Comparison of ENCODE assay signal across 14 cellular contexts in the genomic region with DNA sequence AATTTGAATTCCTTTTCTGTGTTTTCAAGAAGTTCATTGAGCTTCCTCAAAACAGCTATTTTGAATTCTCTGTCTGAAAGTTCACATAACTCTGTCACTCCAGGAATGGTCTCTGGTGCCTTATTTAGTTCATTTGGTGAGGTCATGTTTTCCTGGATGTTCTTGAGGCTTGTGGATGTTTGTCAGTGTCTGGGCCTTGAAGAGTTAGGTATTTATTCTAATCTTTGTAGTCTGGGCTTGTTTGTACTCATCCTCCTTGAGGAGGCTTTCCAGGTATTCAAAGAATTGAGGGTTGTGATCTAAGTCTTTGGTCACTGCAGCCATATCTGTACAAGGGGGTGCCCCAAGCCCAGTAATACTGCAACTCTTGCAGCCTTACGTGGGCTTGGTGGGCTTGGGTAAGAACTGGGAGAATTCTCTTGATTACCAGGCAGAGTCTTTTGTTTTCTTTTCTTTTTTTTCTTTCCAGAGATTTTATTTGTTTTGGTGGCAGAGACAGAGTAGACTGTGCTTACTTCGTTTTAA. TPM values are rescaled to one million over a fixed set of nuclear protein-coding genes. Genes with fewer than 3 reads are reported as not detected.
"Had no signal": no experiment of that assay in that cellular context is flagged by ENCODE, and none has a peak within 500 bp of the region (broad histone marks: within the 10 kb centered on the region; RNA-seq: fewer than 3 reads in every experiment).

No MANE protein-coding gene starts in this region.

- H3K27ac Mint-ChIP-seq: activated naive CD8-positive, alpha-beta T cell treated with anti-CD3 and anti-CD28 coated beads, Interleukin-2, amount 50 U/mL, for 24 hours; nephron had no signal

- H3K27ac ChIP-seq: ascending aorta, cardiac muscle cell, right atrium auricular region, skin epidermis, tibial artery, vagina had no signal

- H3K27me3 ChIP-seq: ascending aorta, cardiac muscle cell, right atrium auricular region, tibial artery, vagina had no signal

- H3K4me1 ChIP-seq: right atrium auricular region, vagina had no signal

- H3K9me3 ChIP-seq: ascending aorta, right atrium auricular region, tibial artery, vagina had no signal

- DNase-seq: activated CD4-positive, CD25-positive, alpha-beta regulatory T cell treated with anti-CD3 and anti-CD28 coated beads, Interleukin-2, amount 50 U/mL, for 72 hours; activated naive CD8-positive, alpha-beta T cell treated with anti-CD3 and anti-CD28 coated beads, Interleukin-2, amount 50 U/mL, for 24 hours; occipital lobe; T-helper 1 cell; tibial artery had no signal

- H3K4me1 Mint-ChIP-seq: activated naive CD8-positive, alpha-beta T cell treated with anti-CD3 and anti-CD28 coated beads, Interleukin-2, amount 50 U/mL, for 24 hours; nephron had no signal

- H3K4me3 Mint-ChIP-seq: activated naive CD8-positive, alpha-beta T cell treated with anti-CD3 and anti-CD28 coated beads, Interleukin-2, amount 50 U/mL, for 24 hours; nephron had no signal

- ATAC-seq: activated naive CD8-positive, alpha-beta T cell treated with anti-CD3 and anti-CD28 coated beads, Interleukin-2, amount 50 U/mL, for 24 hours; esophagus mucosa; SK-N-SH treated with all-trans-retinoic acid at 6 μM for 48 hours had no signal

- H3K27me3 Mint-ChIP-seq: activated naive CD8-positive, alpha-beta T cell treated with anti-CD3 and anti-CD28 coated beads, Interleukin-2, amount 50 U/mL, for 24 hours; progenitor cell of endocrine pancreas had no signal

- H3K4me3 ChIP-seq: ascending aorta, cardiac muscle cell, right atrium auricular region, skin epidermis, tibial artery, vagina had no signal

RNA-seq across cellular contexts. Expression of a gene that starts 55.0 kb away (rescaled TPM):
- total RNA-seq: ascending aorta, esophagus mucosa, progenitor cell of endocrine pancreas, vagina had no signal
